33 cellular contexts compared by ENCODE assay signal in the genomic region with DNA sequence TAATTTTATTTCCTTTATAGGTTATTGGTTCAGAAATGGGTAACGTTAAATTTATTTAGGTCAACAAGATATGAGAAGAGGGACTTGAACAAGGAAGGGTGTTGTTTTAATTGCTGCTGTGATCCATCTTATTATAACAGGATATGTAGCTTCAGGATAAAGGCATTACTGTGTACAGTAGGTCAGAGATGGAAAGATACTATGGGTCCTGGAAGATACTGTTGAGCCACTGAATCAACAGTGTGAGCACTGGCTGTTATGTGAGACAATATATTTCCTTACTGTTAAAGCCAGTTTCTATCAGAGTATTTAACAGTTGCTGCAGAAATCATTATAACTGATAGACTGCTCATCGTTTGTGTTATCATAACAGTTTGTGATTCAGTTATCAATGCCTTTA.
"Had no signal": no experiment of that assay in that cellular context is flagged by ENCODE, and none has a peak within 500 bp of the region (broad histone marks: within the 10 kb centered on the region; RNA-seq: fewer than 3 reads in every experiment).

No MANE protein-coding gene starts in this region.

- H3K27me3 ChIP-seq: brain microvascular endothelial cell, cardiac muscle cell, MG63, SJCRH30 had no signal

- DNase-seq: activated CD4-positive, alpha-beta T cell treated with anti-CD3 and anti-CD28 coated beads, Interleukin-2, amount 10 ng/mL, durations not matched to agents 24 days and 14 days; activated CD4-positive, alpha-beta T cell treated with anti-CD3 and anti-CD28 coated beads, Interleukin-2, amount 50 U/mL, for 4 hours; activated CD8-positive, alpha-beta T cell treated with anti-CD3 and anti-CD28 coated beads for 36 hours; activated effector memory CD4-positive, alpha-beta T cell treated with anti-CD3 and anti-CD28 coated beads, Interleukin-2, amount 50 U/mL, for 16 hours; activated naive CD4-positive, alpha-beta T cell; activated naive CD4-positive, alpha-beta T cell treated with anti-CD3 and anti-CD28 coated beads, Interleukin-2, amount 50 U/mL, for 16 hours; activated naive CD8-positive, alpha-beta T cell treated with anti-CD3 and anti-CD28 coated beads for 36 hours; activated T-cell treated with anti-CD3 and anti-CD28 coated beads, Interleukin-2, amount 50 U/mL, for 1 hour; activated T-cell treated with anti-CD3 and anti-CD28 coated beads, Interleukin-2, amount 50 U/mL, for 72 hours; amniotic stem cell; aorta; brain microvascular endothelial cell; Karpas-422; KBM-7; MG63; NCI-H1048; NCI-H1105 treated with DMSO at 0.1 percent for 48 hours; NCI-H1436; NCI-H1694 treated with DMSO at 0.1 percent for 48 hours; NCI-H2029; NCI-H345; NCI-H524 treated with DMSO at 0.1 percent for 48 hours; NCI-H748 treated with DMSO at 0.1 percent for 48 hours; NK-92 treated with Interleukin-12 subunit alpha and Interleukin-12 subunit beta, amount 100 ng/mL, for 24 hours; SHP77; SJCRH30; SW 1271; T-helper 1 cell; T-helper 2 cell; T1000 had no signal

- ATAC-seq: activated CD8-positive, alpha-beta T cell treated with anti-CD3 and anti-CD28 coated beads for 36 hours; activated T-cell treated with anti-CD3 and anti-CD28 coated beads, Interleukin-2, amount 50 U/mL, for 72 hours; activated T-helper 17 cell treated with anti-CD3 and anti-CD28 coated beads, Interleukin-2, amount 50 U/mL, for 72 hours had no signal

- H3K36me3 ChIP-seq: brain microvascular endothelial cell, cardiac muscle cell, MG63, SJCRH30 had no signal

- H3K4me1 ChIP-seq: SJCRH30 had no signal

- H3K27ac ChIP-seq: cardiac muscle cell, SJCRH30 had no signal

- H3K9me3 ChIP-seq: MG63, SJCRH30 had no signal

- H2AFZ ChIP-seq: PC-9 had no signal

- H3K4me3 ChIP-seq: cardiac muscle cell, MG63, PC-9, SJCRH30 had no signal
